Comparison of ENCODE assay signal across 22 cellular contexts in the genomic region with DNA sequence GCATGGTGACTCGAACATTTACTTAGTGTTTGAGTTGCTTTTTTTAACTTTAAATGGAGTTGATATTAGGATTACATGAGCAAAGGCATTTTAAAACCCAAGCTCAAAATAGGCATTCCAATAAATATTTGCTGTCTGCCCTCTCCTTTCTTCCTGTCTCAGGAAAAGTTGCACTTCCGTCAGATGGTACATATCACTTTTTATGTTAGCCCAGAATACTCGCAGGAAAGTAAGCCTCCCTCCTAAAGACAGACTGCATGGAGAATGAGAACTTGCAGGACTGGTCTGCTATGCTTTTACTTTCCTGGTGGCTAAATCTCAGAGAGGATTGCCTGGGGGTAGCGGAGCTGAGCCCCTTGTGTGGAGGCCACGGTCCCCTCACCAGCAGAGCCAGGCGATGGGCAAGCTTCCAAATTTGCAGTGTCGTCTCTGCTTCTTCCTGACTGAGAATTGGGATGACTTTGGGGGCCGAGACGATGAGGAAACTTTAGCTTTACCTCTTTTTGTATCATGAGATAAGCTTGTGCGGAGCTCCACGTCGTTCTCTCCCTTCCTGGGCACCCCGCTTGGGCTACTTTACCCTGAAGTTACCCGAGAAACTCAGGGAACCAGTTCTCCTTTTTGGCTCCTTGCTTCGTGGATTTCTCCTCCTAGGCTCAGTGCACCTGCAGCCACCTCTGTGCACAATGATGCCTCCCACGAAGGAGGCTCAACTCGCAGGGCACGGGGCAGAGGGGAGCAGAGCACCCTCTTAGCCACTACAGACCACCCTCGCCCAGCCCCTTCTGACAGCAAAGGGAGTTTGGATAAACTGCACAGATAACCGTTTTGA.
DNase-seq lines count a peak whose midpoint lies in the region; ATAC-seq and TF ChIP-seq lines count a peak whose summit lies in the region.
"Had no signal": no experiment of that assay in that cellular context is flagged by ENCODE, and none has a peak within 500 bp of the region (broad histone marks: within the 10 kb centered on the region; RNA-seq: fewer than 3 reads in every experiment).

No MANE protein-coding gene starts in this region.

- H3K9me2 ChIP-seq in PC-9 (ENCODE audit: insufficient read depth), result no peaks in the 10 kb centered on the region

- no peaks in the 10 kb centered on the region for H3K27me3 ChIP-seq in right atrium auricular region
- no peaks in the 10 kb centered on the region for H3K27me3 ChIP-seq in mesenchymal stem cell (ENCODE audit: control insufficient read depth in 1 of 2, insufficient read depth in 1 of 2, low read length in 2 of 2)
- H3K27me3 ChIP-seq in PC-9 (ENCODE audit: insufficient read depth, low read depth), result no peaks in the 10 kb centered on the region
- H3K27me3 ChIP-seq: cardiac muscle cell, dorsolateral prefrontal cortex, SJSA1, tibial artery had no signal

- H3K4me2 ChIP-seq in mesenchymal stem cell (ENCODE audit: low read length, poor library complexity, severe bottlenecking) (no peak overlapping the region), PC-9 (no peak overlapping the region)

- POLR2A ChIA-PET in PC-9 (lab: Charles Lee; ENCODE audit: unreplicated experiment), result interaction anchor here (0.7 kb wide), 1 partner anchor 147 kb away, joined by 3 read pairs; no protein-coding TSS in a partner anchor

- H3K18ac ChIP-seq in mesenchymal stem cell (ENCODE audit: low read depth in 1 of 2, low read length in 2 of 2), result peak overlapping the region in 1 of 2 experiments; percentile 25

- H3K36me3 Mint-ChIP-seq in T-helper 2 cell treated with Interferon-gamma antibody and Interleukin-4, amounts not matched to agents 5 μg/mL and 100 μg/mL, for 36 hours (ENCODE audit: low read depth), result no peaks in the 10 kb centered on the region
- H3K36me3 Mint-ChIP-seq: activated naive CD8-positive, alpha-beta T cell treated with anti-CD3 and anti-CD28 coated beads for 36 hours; memory B cell had no signal

- DNase-seq in right atrium auricular region (ENCODE audit: low spot score) (peak; percentile 50), Right ventricle myocardium inferior (ENCODE audit: missing footprints) (no peak), ecto neural progenitor cell (ENCODE audit: low spot score) (peak; percentile 37), mesenchymal stem cell (no peak), PC-9 (no peak)
- DNase-seq in T-helper 2 cell treated with Interferon-gamma antibody and Interleukin-4, amounts not matched to agents 5 μg/mL and 100 μg/mL, for 36 hours (ENCODE audit: low spot score), result no peak
- DNase-seq in stimulated activated CD4-positive, alpha-beta T cell treated with anti-CD3 and anti-CD28 coated beads, Interleukin-4, amount 100 ng/mL, for 1 hour, result no peak
- DNase-seq: activated CD4-positive, alpha-beta T cell treated with anti-CD3 and anti-CD28 coated beads, Interleukin-2, amount 50 U/mL, for 48 hours; activated naive CD8-positive, alpha-beta T cell treated with anti-CD3 and anti-CD28 coated beads for 36 hours; activated T-cell treated with anti-CD3 and anti-CD28 coated beads for 4 hours; kidney glomerular epithelial cell; NCI-H1105 treated with DMSO at 0.1 percent for 48 hours; NCI-H2029 treated with DMSO at 0.1 percent for 48 hours; NCI-H526 treated with DMSO at 0.1 percent for 48 hours; stimulated activated naive CD8-positive, alpha-beta T cell treated with anti-CD3 and anti-CD28 coated beads, Interleukin-15, amount 100 ng/mL, for 72 hours; tibial artery had no signal

- no peak overlapping the region for H3K4me3 Mint-ChIP-seq in T-helper 2 cell treated with Interferon-gamma antibody and Interleukin-4, amounts not matched to agents 5 μg/mL and 100 μg/mL, for 36 hours
- H3K4me3 Mint-ChIP-seq: activated naive CD8-positive, alpha-beta T cell treated with anti-CD3 and anti-CD28 coated beads for 36 hours; memory B cell; stimulated activated naive CD8-positive, alpha-beta T cell treated with anti-CD3 and anti-CD28 coated beads, Interleukin-15, amount 100 ng/mL, for 72 hours had no signal

- ATAC-seq in Right ventricle myocardium inferior, result no peak
- ATAC-seq in HG02798 (IDR thresholded peaks at IDR 0.05; ENCODE audit: poor library complexity, unreplicated experiment), result no peak
- ATAC-seq: stimulated activated naive CD8-positive, alpha-beta T cell treated with anti-CD3 and anti-CD28 coated beads, Interleukin-15, amount 100 ng/mL, for 72 hours had no signal

- H3K4me1 ChIP-seq in right atrium auricular region (peaks cover 0 to 37% of the 10 kb centered on the region in 2 donors), mesenchymal stem cell (ENCODE audit: control insufficient read depth, insufficient read depth, low read depth, low read length) (peaks cover 31% of the 10 kb centered on the region), PC-9 (replicated peaks; ENCODE audit: insufficient read depth) (0 out of 2 replicates have a peak, but pooled peaks cover 8% of the 10 kb centered on the region)

- H2AK5ac ChIP-seq in mesenchymal stem cell (ENCODE audit: low read length, severe bottlenecking), result peak overlapping the region; percentile 36

- no peak overlapping the region for H2BK12ac ChIP-seq in mesenchymal stem cell (ENCODE audit: low read length in 2 of 2)

- peak overlapping the region in 1 of 2 experiments; percentile 48 for H3K4ac ChIP-seq in mesenchymal stem cell (ENCODE audit: low read depth in 1 of 2, low read length in 2 of 2)

- H3K4me3 ChIP-seq in right atrium auricular region (no peak overlapping the region), mesenchymal stem cell (ENCODE audit: insufficient read depth in 1 of 2, low read depth in 1 of 2, low read length in 2 of 2) (no peak overlapping the region), PC-9 (no peak overlapping the region)
- H3K4me3 ChIP-seq: cardiac muscle cell, dorsolateral prefrontal cortex, SJSA1, tibial artery had no signal

- H4K91ac ChIP-seq in mesenchymal stem cell (ENCODE audit: low read length), result no peak overlapping the region

- no peak overlapping the region for H2BK5ac ChIP-seq in mesenchymal stem cell (ENCODE audit: low read depth, low read length, poor library complexity, severe bottlenecking)

- TF ChIP-seq CTCF in right atrium auricular region (IDR thresholded peaks at IDR 0.05), result no peak
- TF ChIP-seq CTCF in PC-9 (conservative IDR thresholded peaks at IDR 0.05), result no peak

- WGBS in mesenchymal stem cell, result 88% methylated on average over 20 of the region's 20 CpGs

- no peaks in the 10 kb centered on the region for H3K79me2 ChIP-seq in PC-9 (ENCODE audit: low read depth)

- H2BK15ac ChIP-seq in mesenchymal stem cell (ENCODE audit: low read depth, poor library complexity, severe bottlenecking), result no peak overlapping the region

- H3K36me3 ChIP-seq in right atrium auricular region (no peaks in the 10 kb centered on the region), mesenchymal stem cell (ENCODE audit: control insufficient read depth in 1 of 2, insufficient read depth in 2 of 2, low read depth in 1 of 2, low read length in 2 of 2) (peaks cover 0 to 29% of the 10 kb centered on the region in 2 experiments), PC-9 (ENCODE audit: low read depth) (no peaks in the 10 kb centered on the region)
- H3K36me3 ChIP-seq: cardiac muscle cell, neutrophil, SJSA1, tibial artery had no signal

- H3K9me3 ChIP-seq in right atrium auricular region (no peaks in the 10 kb centered on the region), mesenchymal stem cell (ENCODE audit: control insufficient read depth, low read length) (peaks cover 7% of the 10 kb centered on the region), PC-9 (ENCODE audit: insufficient read depth, low read depth) (no peaks in the 10 kb centered on the region)
- H3K9me3 ChIP-seq: neutrophil, SJSA1, tibial artery had no signal

- no peak overlapping the region for H3K27ac Mint-ChIP-seq in T-helper 2 cell treated with Interferon-gamma antibody and Interleukin-4, amounts not matched to agents 5 μg/mL and 100 μg/mL, for 36 hours
- H3K27ac Mint-ChIP-seq: activated naive CD8-positive, alpha-beta T cell treated with anti-CD3 and anti-CD28 coated beads for 36 hours; memory B cell had no signal

- H4K20me1 ChIP-seq in PC-9 (ENCODE audit: insufficient read depth), result 0 out of 2 replicates have a peak, but pooled peaks cover 4% of the 10 kb centered on the region

- H3K14ac ChIP-seq in mesenchymal stem cell (ENCODE audit: low read length in 2 of 2), result no peak overlapping the region

- intact Hi-C loops in Right ventricle myocardium inferior (cut with DNase I), result no loop called here
- intact Hi-C loops in PC-9 (cut with micrococcal nuclease; ENCODE audit: unreplicated experiment), result no loop called here

- H3K9ac ChIP-seq in mesenchymal stem cell (ENCODE audit: low read length), result no peak overlapping the region

- peaks cover 6% of the 10 kb centered on the region for H3K27me3 Mint-ChIP-seq in T-helper 2 cell treated with Interferon-gamma antibody and Interleukin-4, amounts not matched to agents 5 μg/mL and 100 μg/mL, for 36 hours (ENCODE audit: low read depth)
- H3K27me3 Mint-ChIP-seq: activated naive CD8-positive, alpha-beta T cell treated with anti-CD3 and anti-CD28 coated beads for 36 hours; stimulated activated naive CD8-positive, alpha-beta T cell treated with anti-CD3 and anti-CD28 coated beads, Interleukin-15, amount 100 ng/mL, for 72 hours had no signal

- H3K79me1 ChIP-seq in mesenchymal stem cell (replicated peaks; ENCODE audit: low read length, poor library complexity, severe bottlenecking), result peaks cover 15% of the 10 kb centered on the region

- no peak overlapping the region for H2BK120ac ChIP-seq in mesenchymal stem cell (ENCODE audit: low read depth, low read length)

- H3K27ac ChIP-seq in right atrium auricular region (no peak overlapping the region), mesenchymal stem cell (ENCODE audit: low read length, poor library complexity, severe bottlenecking) (peak overlapping the region; percentile 69), PC-9 (no peak overlapping the region)
- H3K27ac ChIP-seq: cardiac muscle cell, neutrophil, SJSA1 had no signal

- peaks cover 13% of the 10 kb centered on the region for H3K4me1 Mint-ChIP-seq in T-helper 2 cell treated with Interferon-gamma antibody and Interleukin-4, amounts not matched to agents 5 μg/mL and 100 μg/mL, for 36 hours (ENCODE audit: low read depth)

- H3F3A ChIP-seq in PC-9 (ENCODE audit: insufficient read depth, low read depth), result peaks cover 7% of the 10 kb centered on the region

- H3K9me3 Mint-ChIP-seq in T-helper 2 cell treated with Interferon-gamma antibody and Interleukin-4, amounts not matched to agents 5 μg/mL and 100 μg/mL, for 36 hours, result no peaks in the 10 kb centered on the region
- H3K9me3 Mint-ChIP-seq: activated naive CD8-positive, alpha-beta T cell treated with anti-CD3 and anti-CD28 coated beads for 36 hours; memory B cell; stimulated activated naive CD8-positive, alpha-beta T cell treated with anti-CD3 and anti-CD28 coated beads, Interleukin-15, amount 100 ng/mL, for 72 hours had no signal

- H3K23ac ChIP-seq in mesenchymal stem cell (ENCODE audit: low read length in 2 of 2), result no peak overlapping the region

- BruUV-seq in PC-9 (replicated peaks; lab: Mats Ljungman, UMichigan), result no TSS peak

- H4K8ac ChIP-seq in mesenchymal stem cell (ENCODE audit: low read length), result no peak overlapping the region

- H2AFZ ChIP-seq in mesenchymal stem cell (ENCODE audit: low read depth, low read length) (no peak overlapping the region), PC-9 (no peak overlapping the region)

- CTCF ChIA-PET in PC-9 (lab: Charles Lee), result no interaction called here

Comparison
In these comparisons a context has a peak if more than half of its experiments do, and no peak if none do; other contexts are left out.
1. DNase-seq: peak in right atrium auricular region (single experiment) and ecto neural progenitor cell (single experiment); none in Right ventricle myocardium inferior (single experiment), mesenchymal stem cell (single experiment), T-helper 2 cell treated with Interferon-gamma antibody and Interleukin-4, amounts not matched to agents 5 μg/mL and 100 μg/mL, for 36 hours (single experiment), stimulated activated CD4-positive, alpha-beta T cell treated with anti-CD3 and anti-CD28 coated beads, Interleukin-4, amount 100 ng/mL, for 1 hour (single experiment) and PC-9 (0 of 2).